24 cellular contexts compared by ENCODE assay signal in genomic region chr16:27518226-27518625, GRCh38.
"Had no signal": no experiment of that assay in that cellular context is flagged by ENCODE, and none has a peak within 500 bp of the region (broad histone marks: within the 10 kb centered on the region; RNA-seq: fewer than 3 reads in every experiment).

No MANE protein-coding gene starts in this region.

- H3K4me3 Mint-ChIP-seq: effector memory CD8-positive, alpha-beta T cell; mesothelial cell of epicardium; naive B cell; natural killer cell treated with Interleukin-12 subunit alpha and Interleukin-12 subunit beta and Interleukin-15 and Interleukin-18, amount 100 ng/mL, for 72 hours; neural progenitor cell; stimulated activated naive CD8-positive, alpha-beta T cell treated with anti-CD3 and anti-CD28 coated beads, Interleukin-15, amount 100 ng/mL, for 72 hours had no signal

- H3K27ac ChIP-seq: hepatocyte, neural progenitor cell, right lobe of liver, suprapubic skin, thyroid gland, vagina had no signal

- FAIRE-seq: frontal cortex had no signal

- ATAC-seq: effector memory CD8-positive, alpha-beta T cell; mucosa of descending colon; natural killer cell treated with Interleukin-12 subunit alpha and Interleukin-12 subunit beta and Interleukin-15 and Interleukin-18, amount 100 ng/mL, for 72 hours; right lobe of liver; stimulated activated naive CD8-positive, alpha-beta T cell treated with anti-CD3 and anti-CD28 coated beads, Interleukin-15, amount 100 ng/mL, for 72 hours had no signal

- H3K4me1 Mint-ChIP-seq: mesothelial cell of epicardium; neural progenitor cell; stimulated activated naive CD8-positive, alpha-beta T cell treated with anti-CD3 and anti-CD28 coated beads, Interleukin-15, amount 100 ng/mL, for 72 hours had no signal

- H3K27ac Mint-ChIP-seq: mesothelial cell of epicardium; natural killer cell treated with Interleukin-12 subunit alpha and Interleukin-12 subunit beta and Interleukin-15 and Interleukin-18, amount 100 ng/mL, for 72 hours; neural progenitor cell had no signal

- H3K27me3 Mint-ChIP-seq: effector memory CD8-positive, alpha-beta T cell; naive B cell; natural killer cell treated with Interleukin-12 subunit alpha and Interleukin-12 subunit beta and Interleukin-15 and Interleukin-18, amount 100 ng/mL, for 72 hours; stimulated activated naive CD8-positive, alpha-beta T cell treated with anti-CD3 and anti-CD28 coated beads, Interleukin-15, amount 100 ng/mL, for 72 hours had no signal

- H3K4me1 ChIP-seq: neural progenitor cell, right lobe of liver, suprapubic skin, vagina had no signal

- H3K9me3 Mint-ChIP-seq: effector memory CD8-positive, alpha-beta T cell; naive B cell; natural killer cell treated with Interleukin-12 subunit alpha and Interleukin-12 subunit beta and Interleukin-15 and Interleukin-18, amount 100 ng/mL, for 72 hours; neural progenitor cell; stimulated activated naive CD8-positive, alpha-beta T cell treated with anti-CD3 and anti-CD28 coated beads, Interleukin-15, amount 100 ng/mL, for 72 hours had no signal

- H3K9me3 ChIP-seq: mucosa of descending colon, right lobe of liver, suprapubic skin, thyroid gland, vagina had no signal

- DNase-seq: cerebellar nuclear complex; cortex of kidney; effector memory CD8-positive, alpha-beta T cell; head of caudate nucleus; mesenchymal stem cell; mucosa of descending colon; naive B cell; right lobe of liver; stimulated activated CD4-positive, alpha-beta T cell treated with anti-CD3 and anti-CD28 coated beads, Interleukin-12 subunit alpha, Interleukin-12 subunit beta, amount 100 ng/mL, for 4 hours; stimulated activated CD4-positive, alpha-beta T cell treated with anti-CD3 and anti-CD28 coated beads, Interleukin-1b, Interleukin-23, amount 100 ng/mL, for 48 hours; stimulated activated CD4-positive, alpha-beta T cell treated with anti-CD3 and anti-CD28 coated beads, Interleukin-4, amount 100 ng/mL, for 1 hour; stimulated activated CD8-positive, alpha-beta memory T cell treated with anti-CD3 and anti-CD28 coated beads, Interleukin-4, amount 100 ng/mL, for 48 hours; stimulated activated naive CD4-positive, alpha-beta T cell; stimulated activated naive CD8-positive, alpha-beta T cell treated with anti-CD3 and anti-CD28 coated beads, Interleukin-15, amount 100 ng/mL, for 72 hours; trophoblast cell had no signal

- H3K27me3 ChIP-seq: hepatocyte, neural progenitor cell, right lobe of liver, suprapubic skin, thyroid gland, vagina had no signal

- H3K36me3 ChIP-seq: right lobe of liver had no signal

- H3K4me3 ChIP-seq: hepatocyte, mucosa of descending colon, neural progenitor cell, right lobe of liver, smooth muscle cell, suprapubic skin, thyroid gland, vagina had no signal
